In the genomic region with DNA sequence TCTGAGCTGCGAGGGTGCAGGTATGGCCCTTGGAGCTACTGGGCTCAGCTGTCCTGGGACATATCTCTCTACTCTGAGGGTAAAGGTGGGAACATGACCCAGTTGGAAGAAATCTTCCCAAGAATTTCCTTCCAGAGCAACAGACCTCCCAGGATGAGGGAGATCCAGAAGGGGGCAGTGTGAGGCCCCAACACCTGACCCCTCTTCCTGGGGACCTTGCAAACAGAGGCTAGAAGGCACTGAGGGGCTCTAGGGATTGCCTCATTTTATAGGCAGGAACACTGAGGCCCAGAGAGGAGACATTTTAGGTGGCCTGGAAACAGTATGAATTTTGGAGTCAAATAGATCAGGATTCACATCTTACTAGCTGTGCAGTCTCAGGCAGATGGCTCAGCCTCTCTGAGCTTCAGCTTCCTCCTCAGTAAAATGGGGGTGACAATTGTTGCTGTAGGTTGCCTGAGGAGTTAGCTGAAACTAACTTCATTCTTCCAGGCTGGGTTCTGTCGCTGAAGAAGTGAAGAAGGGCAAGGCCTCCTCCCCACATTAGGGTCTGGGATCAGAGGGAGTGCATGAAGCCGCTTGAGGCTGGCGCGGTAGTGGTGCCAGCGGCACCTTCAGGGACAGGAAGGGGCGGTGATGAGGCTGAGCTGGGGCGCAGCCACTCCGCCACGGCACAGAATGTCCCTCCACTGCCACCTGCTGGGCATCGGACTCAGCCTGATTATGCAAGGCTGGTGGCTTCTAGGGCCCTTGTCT, we compare ENCODE assay signal across 9 cellular contexts. TPM values are rescaled to one million over a fixed set of nuclear protein-coding genes. Genes with fewer than 3 reads are reported as not detected.
DNase-seq lines count a peak whose midpoint lies in the region; ATAC-seq and TF ChIP-seq lines count a peak whose summit lies in the region.
"Had no signal": no experiment of that assay in that cellular context is flagged by ENCODE, and none has a peak within 500 bp of the region (broad histone marks: within the 10 kb centered on the region; RNA-seq: fewer than 3 reads in every experiment).

No MANE protein-coding gene starts in this region.

- H2BK15ac ChIP-seq in IMR-90 (ENCODE audit: low read depth, low read length): no peak overlapping the region

- H4K20me1 ChIP-seq in IMR-90 (ENCODE audit: insufficient read depth, low read length): no peaks in the 10 kb centered on the region
- no peaks in the 10 kb centered on the region for H4K20me1 ChIP-seq in neural cell (ENCODE audit: insufficient read depth)

- peak overlapping the region; percentile 76; the same call in 1 of the 2 replicates for H3K4me2 ChIP-seq in IMR-90 (ENCODE audit: low read depth, low read length)
- H3K4me2 ChIP-seq in neural cell (ENCODE audit: low read length): no peak overlapping the region

- H3K18ac ChIP-seq in IMR-90 (ENCODE audit: low read depth, low read length): no peak overlapping the region

- H3K4ac ChIP-seq in IMR-90 (ENCODE audit: low read depth, low read length): no peak overlapping the region

- DNase-seq in CD4-positive, CD25-positive, alpha-beta regulatory T cell: peak; percentile 62 to 87 (median 80)
- DNase-seq in IMR-90 (peak; percentile 47), Peyer's patch (peak; percentile 80 to 94 (median 94)), activated T-helper 1 cell treated with Interleukin-2 at 50 U/mL for 16 hours (ENCODE audit: low read depth) (peak; percentile 61), fibroblast of peridontal ligament (ENCODE audit: extremely low read depth) (peak; percentile 52)
- DNase-seq in stimulated activated naive CD4-positive, alpha-beta T cell (lab: John Stamatoyannopoulos, UW): peak; percentile 53 to 83 (median 74)

- H3K9me3 Mint-ChIP-seq in CD4-positive, CD25-positive, alpha-beta regulatory T cell: no peaks in the 10 kb centered on the region
- H3K9me3 Mint-ChIP-seq: IgD-negative memory B cell had no signal

- H2AK9ac ChIP-seq in IMR-90 (replicated peaks; ENCODE audit: low read depth, low read length, poor library complexity): peak overlapping the region; percentile 31

- in situ Hi-C loops in IMR-90 (cut with MboI; ENCODE audit: low sequenced_read_pairs): loop anchor here (10.0 kb wide), 1 partner anchor 328 kb away; no protein-coding TSS in a partner anchor

- ATAC-seq in CD4-positive, CD25-positive, alpha-beta regulatory T cell (ENCODE audit: low read depth in 2 of 2): peak; percentile 91 to 96
- ATAC-seq in GM19468 (IDR thresholded peaks at IDR 0.05; ENCODE audit: extremely low read depth, unreplicated experiment) (peak; percentile 58), IMR-90 (ENCODE audit: low read depth) (peak; percentile 95)

- H3K4me3 Mint-ChIP-seq in CD4-positive, CD25-positive, alpha-beta regulatory T cell: peak overlapping the region in 3 of 4 donors; percentile 67 to 78 (median 76)

- H3K9me3 ChIP-seq in CD4-positive, CD25-positive, alpha-beta regulatory T cell (ENCODE audit: control insufficient read depth in 2 of 2, low read length in 2 of 2): no peaks in the 10 kb centered on the region
- H3K9me3 ChIP-seq in IMR-90 (ENCODE audit: control insufficient read depth, insufficient read depth, low read length): no peaks in the 10 kb centered on the region
- H3K9me3 ChIP-seq in Peyer's patch: no peaks in the 10 kb centered on the region
- H3K9me3 ChIP-seq in neural cell (ENCODE audit: low read length): no peaks in the 10 kb centered on the region

- H3K4me1 ChIP-seq in CD4-positive, CD25-positive, alpha-beta regulatory T cell (ENCODE audit: control insufficient read depth, insufficient read depth, low read length, poor library complexity, severe bottlenecking): no peaks in the 10 kb centered on the region
- H3K4me1 ChIP-seq in IMR-90 (ENCODE audit: control insufficient read depth, insufficient read depth, low read length): no peaks in the 10 kb centered on the region
- H3K4me1 ChIP-seq in Peyer's patch: peaks cover 0 to 8% (median 0%) of the 10 kb centered on the region in 4 donors

- no peak overlapping the region for H4K5ac ChIP-seq in IMR-90 (ENCODE audit: low read depth, low read length)

- H3K9ac ChIP-seq in IMR-90 (ENCODE audit: low read depth, low read length): no peak overlapping the region
- no peak overlapping the region for H3K9ac ChIP-seq in neural cell (ENCODE audit: low read length)

- H2AFZ ChIP-seq in IMR-90 (replicated peaks; ENCODE audit: low read length, poor library complexity): peak overlapping the region; percentile 87
- H2AFZ ChIP-seq in neural cell (ENCODE audit: low read depth, low read length): no peak overlapping the region

- H4K91ac ChIP-seq in IMR-90 (ENCODE audit: insufficient read depth, low read depth, low read length): no peak overlapping the region

- TF ChIP-seq RAD21 in IMR-90 (IDR thresholded peaks at IDR 0.05; ENCODE audit: low read length): peak; percentile 73
- peak; percentile 87 for TF ChIP-seq RAD21 in neural cell (conservative IDR thresholded peaks at IDR 0.05)

- dilution Hi-C loops in IMR-90 (cut with HindIII; ENCODE audit: low sequenced_read_pairs, unreplicated experiment): no loop called here

- TF ChIP-seq EP300 in neural cell (conservative IDR thresholded peaks at IDR 0.05; ENCODE audit: poor library complexity, severe bottlenecking): no peak

- H3K4me1 Mint-ChIP-seq in CD4-positive, CD25-positive, alpha-beta regulatory T cell: peaks cover 0 to 9% (median 4%) of the 10 kb centered on the region in 4 donors

- intact Hi-C loops in IMR-90 (cut with micrococcal nuclease): loop anchor here (1.0 to 2.0 kb wide), 5 partner anchors 137 to 431 kb away; no protein-coding TSS in a partner anchor

- no peak overlapping the region for H3K23ac ChIP-seq in IMR-90 (ENCODE audit: low read depth, low read length)

- 0% methylated on average over 3 of the region's 11 CpGs; no CpG with 5 or more reads in 1 of the 2 experiments for WGBS in IMR-90 (ENCODE audit: extremely low coverage in 2 of 2, insufficient read length in 1 of 2), 2 experiments

- no peak overlapping the region for H2BK20ac ChIP-seq in IMR-90 (ENCODE audit: low read depth, low read length)

- H3K14ac ChIP-seq in IMR-90 (replicated peaks; ENCODE audit: low read depth, low read length): no peak overlapping the region

- H3K79me1 ChIP-seq in IMR-90 (ENCODE audit: low read depth in 1 of 2, low read length in 2 of 2): no peaks in the 10 kb centered on the region

- TF ChIP-seq CTCF in IMR-90 (conservative IDR thresholded peaks at IDR 0.05; ENCODE audit: low read depth, low read length): peak; percentile 72
- TF ChIP-seq CTCF in Peyer's patch (IDR thresholded peaks at IDR 0.05): peak; percentile 54 to 98 (median 92)
- TF ChIP-seq CTCF in neural cell (IDR thresholded peaks at IDR 0.05; ENCODE audit: poor library complexity, severe bottlenecking): peak; percentile 86

- no peak overlapping the region for H2BK5ac ChIP-seq in IMR-90 (ENCODE audit: low read depth, low read length, poor library complexity, severe bottlenecking)

- POLR2A ChIA-PET in IMR-90 (lab: Charles Lee; ENCODE audit: unreplicated experiment): no interaction called here

- peak overlapping the region; percentile 54 for H3K4me3 ChIP-seq in CD4-positive, CD25-positive, alpha-beta regulatory T cell (ENCODE audit: low read depth, low read length)
- H3K4me3 ChIP-seq in IMR-90 (ENCODE audit: insufficient read depth, low read depth, low read length): no peak overlapping the region
- peak overlapping the region in 1 of 4 donors; percentile 27 for H3K4me3 ChIP-seq in Peyer's patch
- no peak overlapping the region for H3K4me3 ChIP-seq in neural cell (ENCODE audit: low read length)

- H3K9me2 ChIP-seq in neural cell (ENCODE audit: insufficient read depth, low read length): no peaks in the 10 kb centered on the region

- TF ChIP-seq POLR2A in IMR-90 (IDR thresholded peaks at IDR 0.05; ENCODE audit: low read depth, low read length) (no peak), Peyer's patch (IDR thresholded peaks at IDR 0.05) (peak in 1 of 2 donors; percentile 32)

- no peaks in the 10 kb centered on the region for H3K9me1 ChIP-seq in IMR-90 (ENCODE audit: insufficient read depth, low read length)

- no peak overlapping the region for H3K27ac ChIP-seq in CD4-positive, CD25-positive, alpha-beta regulatory T cell (ENCODE audit: insufficient read depth, low read length, poor library complexity, severe bottlenecking)
- H3K27ac ChIP-seq in IMR-90 (ENCODE audit: insufficient read depth, low read length) (no peak overlapping the region), Peyer's patch (peak overlapping the region in 1 of 4 donors; percentile 7), neural cell (ENCODE audit: low read length) (no peak overlapping the region)

- H3K56ac ChIP-seq in IMR-90 (ENCODE audit: extremely low read depth, insufficient read depth, low read length): no peak overlapping the region

- no peaks in the 10 kb centered on the region for H3F3A ChIP-seq in neural cell (ENCODE audit: insufficient read depth, low read length, poor library complexity, severe bottlenecking)

- H4K8ac ChIP-seq in IMR-90 (ENCODE audit: low read depth in 2 of 2, low read length in 2 of 2): no peak overlapping the region

- H3K79me2 ChIP-seq in neural cell (replicated peaks; ENCODE audit: insufficient read depth, low read length): no peaks in the 10 kb centered on the region

- no TSS peak for BruUV-seq in IMR-90 (replicated peaks; lab: Mats Ljungman, UMichigan)

- no peaks in the 10 kb centered on the region for H3K27me3 ChIP-seq in CD4-positive, CD25-positive, alpha-beta regulatory T cell (ENCODE audit: control insufficient read depth, insufficient read depth, low read length)
- no peaks in the 10 kb centered on the region for H3K27me3 ChIP-seq in IMR-90 (ENCODE audit: control insufficient read depth, insufficient read depth, low read length)
- H3K27me3 ChIP-seq in Peyer's patch: no peaks in the 10 kb centered on the region
- no peaks in the 10 kb centered on the region for H3K27me3 ChIP-seq in neural cell (ENCODE audit: insufficient read depth, low read depth, low read length)

- CTCF ChIA-PET in IMR-90 (lab: Yijun Ruan, JAX): interaction anchor here (0.5 to 2.0 kb wide), 8 partner anchors 113 to 432 kb away, joined by 3 to 20 read pairs (median 5); no protein-coding TSS in a partner anchor

- peak overlapping the region in 1 of 3 donors; percentile 71 for H3K27ac Mint-ChIP-seq in CD4-positive, CD25-positive, alpha-beta regulatory T cell
- H3K27ac Mint-ChIP-seq: IgD-negative memory B cell had no signal

- no peak overlapping the region for H2AK5ac ChIP-seq in IMR-90 (ENCODE audit: low read depth, low read length)

- H3K27me3 Mint-ChIP-seq in CD4-positive, CD25-positive, alpha-beta regulatory T cell: peaks cover 5% of the 10 kb centered on the region

- no peak overlapping the region for H2BK120ac ChIP-seq in IMR-90 (ENCODE audit: low read depth, low read length)

- H3K36me3 Mint-ChIP-seq in CD4-positive, CD25-positive, alpha-beta regulatory T cell: no peaks in the 10 kb centered on the region
- H3K36me3 Mint-ChIP-seq: IgD-negative memory B cell had no signal

- no peaks in the 10 kb centered on the region for H3K36me3 ChIP-seq in CD4-positive, CD25-positive, alpha-beta regulatory T cell (ENCODE audit: control insufficient read depth, insufficient read depth, low read length)
- H3K36me3 ChIP-seq in IMR-90 (ENCODE audit: control insufficient read depth, insufficient read depth, low read length): no peaks in the 10 kb centered on the region
- no peaks in the 10 kb centered on the region for H3K36me3 ChIP-seq in Peyer's patch
- no peaks in the 10 kb centered on the region for H3K36me3 ChIP-seq in neural cell (ENCODE audit: insufficient read depth, low read length)

RNA-seq across cellular contexts. Expression of a gene that starts 11.4 kb away (rescaled TPM):
- not detected for total RNA-seq in CD4-positive, CD25-positive, alpha-beta regulatory T cell
- polyA plus RNA-seq in CD4-positive, CD25-positive, alpha-beta regulatory T cell: not detected
- total RNA-seq in IMR-90 (2012; rRNA removed) (not detected in 2 replicates), Peyer's patch (1 to 10 TPM in 2 of 4 donors, under 1 TPM in 1, not detected in 1; 0.67 to 2.1 (median 1.7) TPM)
- polyA plus RNA-seq in IMR-90 (2012; rRNA removed) (not detected in 2 replicates), neural cell (0.67 TPM in 1 of 2 replicates, not detected in the other)
- polyA plus RNA-seq in IMR-90 (2012; cell fraction: cytosol; rRNA removed): not detected in 2 replicates
- not detected in 2 replicates for polyA plus RNA-seq in IMR-90 (2012; cell fraction: nucleus; rRNA removed; ENCODE audit: low replicate concordance)
- polyA minus RNA-seq in neural cell: not detected in 2 replicates
- polyA plus RNA-seq: IgD-negative memory B cell had no signal

RNA-seq across cellular contexts. Expression of a gene that starts 19.7 kb away (rescaled TPM):
- total RNA-seq in CD4-positive, CD25-positive, alpha-beta regulatory T cell: not detected
- polyA plus RNA-seq in CD4-positive, CD25-positive, alpha-beta regulatory T cell: not detected
- total RNA-seq in IMR-90 (2012; rRNA removed) (not detected in 2 replicates), Peyer's patch (not detected)
- polyA plus RNA-seq in IMR-90 (2012; rRNA removed) (not detected in 2 replicates), neural cell (not detected in 2 replicates)
- polyA plus RNA-seq in IMR-90 (2012; cell fraction: cytosol; rRNA removed): not detected in 2 replicates
- polyA plus RNA-seq in IMR-90 (2012; cell fraction: nucleus; rRNA removed; ENCODE audit: low replicate concordance): not detected in 2 replicates
- polyA minus RNA-seq in neural cell: not detected in 2 replicates
- polyA plus RNA-seq: IgD-negative memory B cell had no signal
